1 cellular context compared by ENCODE assay signal in the genomic region with DNA sequence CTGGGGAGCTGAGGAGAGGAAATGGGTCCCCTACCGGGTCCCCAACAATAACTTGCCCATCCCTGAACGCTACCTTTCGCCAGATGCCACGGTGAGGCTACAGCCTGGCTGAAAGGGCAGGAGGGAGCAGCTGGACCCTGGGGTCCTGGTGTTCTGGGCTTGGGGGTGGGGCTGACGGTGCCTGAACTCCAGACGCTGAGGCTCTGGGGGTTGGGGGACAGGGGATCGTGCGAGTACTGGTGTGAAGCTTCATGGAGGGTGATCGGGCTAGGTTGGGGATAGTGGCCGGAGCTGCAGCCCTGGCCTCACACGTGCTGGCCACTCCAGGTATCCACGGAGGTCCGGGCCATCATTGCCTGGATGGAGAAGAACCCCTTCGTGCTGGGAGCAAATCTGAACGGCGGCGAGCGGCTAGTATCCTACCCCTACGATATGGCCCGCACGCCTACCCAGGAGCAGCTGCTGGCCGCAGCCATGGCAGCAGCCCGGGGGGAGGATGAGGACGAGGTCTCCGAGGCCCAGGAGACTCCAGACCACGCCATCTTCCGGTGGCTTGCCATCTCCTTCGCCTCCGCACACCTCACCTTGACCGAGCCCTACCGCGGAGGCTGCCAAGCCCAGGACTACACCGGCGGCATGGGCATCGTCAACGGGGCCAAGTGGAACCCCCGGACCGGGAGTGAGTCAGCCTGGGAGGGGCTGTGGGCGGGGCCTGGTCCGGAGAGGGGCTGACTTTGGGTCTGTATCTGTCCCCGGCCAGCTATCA.
TF ChIP-seq lines count a peak whose summit lies in the region.

No MANE protein-coding gene starts in this region.

TF ChIP-seq in WTC11, 78 proteins besides CTCF, POLR2A, EP300 and RAD21 (continued from another document):
- no peak for TF ChIP-seq E2F4 (CRISPR knock-in tag; IDR thresholded peaks at IDR 0.05; ENCODE audit: borderline replicate concordance, low read depth)
